Comparison of ENCODE assay signal across 1 cellular context in genomic region chrY:18993480-18993879, GRCh38.
TF ChIP-seq lines count a peak whose summit lies in the region.

No MANE protein-coding gene starts in this region.

TF ChIP-seq in GM23338, 12 proteins besides CTCF, POLR2A, EP300 and RAD21 (continued from another document):
- TF ChIP-seq, protein P1, sequence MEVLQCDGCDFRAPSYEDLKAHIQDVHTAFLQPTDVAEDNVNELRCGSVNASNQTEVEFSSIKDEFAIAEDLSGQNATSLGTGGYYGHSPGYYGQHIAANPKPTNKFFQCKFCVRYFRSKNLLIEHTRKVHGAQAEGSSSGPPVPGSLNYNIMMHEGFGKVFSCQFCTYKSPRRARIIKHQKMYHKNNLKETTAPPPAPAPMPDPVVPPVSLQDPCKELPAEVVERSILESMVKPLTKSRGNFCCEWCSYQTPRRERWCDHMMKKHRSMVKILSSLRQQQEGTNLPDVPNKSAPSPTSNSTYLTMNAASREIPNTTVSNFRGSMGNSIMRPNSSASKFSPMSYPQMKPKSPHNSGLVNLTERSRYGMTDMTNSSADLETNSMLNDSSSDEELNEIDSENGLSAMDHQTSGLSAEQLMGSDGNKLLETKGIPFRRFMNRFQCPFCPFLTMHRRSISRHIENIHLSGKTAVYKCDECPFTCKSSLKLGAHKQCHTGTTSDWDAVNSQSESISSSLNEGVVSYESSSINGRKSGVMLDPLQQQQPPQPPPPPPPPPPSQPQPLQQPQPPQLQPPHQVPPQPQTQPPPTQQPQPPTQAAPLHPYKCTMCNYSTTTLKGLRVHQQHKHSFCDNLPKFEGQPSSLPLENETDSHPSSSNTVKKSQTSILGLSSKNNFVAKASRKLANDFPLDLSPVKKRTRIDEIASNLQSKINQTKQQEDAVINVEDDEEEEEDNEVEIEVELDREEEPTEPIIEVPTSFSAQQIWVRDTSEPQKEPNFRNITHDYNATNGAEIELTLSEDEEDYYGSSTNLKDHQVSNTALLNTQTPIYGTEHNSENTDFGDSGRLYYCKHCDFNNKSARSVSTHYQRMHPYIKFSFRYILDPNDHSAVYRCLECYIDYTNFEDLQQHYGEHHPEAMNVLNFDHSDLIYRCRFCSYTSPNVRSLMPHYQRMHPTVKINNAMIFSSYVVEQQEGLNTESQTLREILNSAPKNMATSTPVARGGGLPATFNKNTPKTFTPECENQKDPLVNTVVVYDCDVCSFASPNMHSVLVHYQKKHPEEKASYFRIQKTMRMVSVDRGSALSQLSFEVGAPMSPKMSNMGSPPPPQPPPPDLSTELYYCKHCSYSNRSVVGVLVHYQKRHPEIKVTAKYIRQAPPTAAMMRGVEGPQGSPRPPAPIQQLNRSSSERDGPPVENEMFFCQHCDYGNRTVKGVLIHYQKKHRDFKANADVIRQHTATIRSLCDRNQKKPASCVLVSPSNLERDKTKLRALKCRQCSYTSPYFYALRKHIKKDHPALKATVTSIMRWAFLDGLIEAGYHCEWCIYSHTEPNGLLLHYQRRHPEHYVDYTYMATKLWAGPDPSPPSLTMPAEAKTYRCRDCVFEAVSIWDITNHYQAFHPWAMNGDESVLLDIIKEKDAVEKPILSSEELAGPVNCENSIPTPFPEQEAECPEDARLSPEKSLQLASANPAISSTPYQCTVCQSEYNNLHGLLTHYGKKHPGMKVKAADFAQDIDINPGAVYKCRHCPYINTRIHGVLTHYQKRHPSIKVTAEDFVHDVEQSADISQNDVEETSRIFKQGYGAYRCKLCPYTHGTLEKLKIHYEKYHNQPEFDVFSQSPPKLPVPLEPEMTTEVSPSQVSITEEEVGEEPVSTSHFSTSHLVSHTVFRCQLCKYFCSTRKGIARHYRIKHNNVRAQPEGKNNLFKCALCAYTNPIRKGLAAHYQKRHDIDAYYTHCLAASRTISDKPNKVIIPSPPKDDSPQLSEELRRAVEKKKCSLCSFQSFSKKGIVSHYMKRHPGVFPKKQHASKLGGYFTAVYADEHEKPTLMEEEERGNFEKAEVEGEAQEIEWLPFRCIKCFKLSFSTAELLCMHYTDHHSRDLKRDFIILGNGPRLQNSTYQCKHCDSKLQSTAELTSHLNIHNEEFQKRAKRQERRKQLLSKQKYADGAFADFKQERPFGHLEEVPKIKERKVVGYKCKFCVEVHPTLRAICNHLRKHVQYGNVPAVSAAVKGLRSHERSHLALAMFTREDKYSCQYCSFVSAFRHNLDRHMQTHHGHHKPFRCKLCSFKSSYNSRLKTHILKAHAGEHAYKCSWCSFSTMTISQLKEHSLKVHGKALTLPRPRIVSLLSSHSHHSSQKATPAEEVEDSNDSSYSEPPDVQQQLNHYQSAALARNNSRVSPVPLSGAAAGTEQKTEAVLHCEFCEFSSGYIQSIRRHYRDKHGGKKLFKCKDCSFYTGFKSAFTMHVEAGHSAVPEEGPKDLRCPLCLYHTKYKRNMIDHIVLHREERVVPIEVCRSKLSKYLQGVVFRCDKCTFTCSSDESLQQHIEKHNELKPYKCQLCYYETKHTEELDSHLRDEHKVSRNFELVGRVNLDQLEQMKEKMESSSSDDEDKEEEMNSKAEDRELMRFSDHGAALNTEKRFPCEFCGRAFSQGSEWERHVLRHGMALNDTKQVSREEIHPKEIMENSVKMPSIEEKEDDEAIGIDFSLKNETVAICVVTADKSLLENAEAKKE (CRISPR knock-in tag; IDR thresholded peaks at IDR 0.05), result no peak
- TF ChIP-seq STAT1 (IDR thresholded peaks at IDR 0.05; ENCODE audit: unreplicated experiment), result no peak
- TF ChIP-seq EZH2 (IDR thresholded peaks at IDR 0.05; ENCODE audit: low read depth, unreplicated experiment), result no peak
- no peak for TF ChIP-seq ETS1 (IDR thresholded peaks at IDR 0.05)
